In genomic region chr19:48872182-48872883, GRCh38 we compare ENCODE assay signal across 8 cellular contexts. TPM values are rescaled to one million over a fixed set of nuclear protein-coding genes. Genes with fewer than 3 reads are reported as not detected.
A peak's percentile ranks its signal among the peaks of the same experiment; 100 is the strongest.
DNase-seq lines count a peak whose midpoint lies in the region; ATAC-seq, FAIRE-seq and TF ChIP-seq lines count a peak whose summit lies in the region.

PPP1R15A (plus strand) TSS chr19:48872421; CDS start chr19:48873234, 813 bp downstream.

- peak within 1 kb of the TSS; percentile 12 for H2AK5ac ChIP-seq in neuronal stem cell (ENCODE audit: low read depth, low read length)

- no peak for TF ChIP-seq EP300 in gastroesophageal sphincter (IDR thresholded peaks at IDR 0.05)

- TF ChIP-seq CTCF in gastroesophageal sphincter (IDR thresholded peaks at IDR 0.05), result peak in 3 of 4 experiments; percentile 16 to 63 (median 62)

- H2BK120ac ChIP-seq in neuronal stem cell (ENCODE audit: low read depth, low read length), result peak within 1 kb of the TSS; percentile 76

- peak within 1 kb of the TSS; percentile 90 for H3K4ac ChIP-seq in neuronal stem cell (ENCODE audit: low read length)

- WGBS in gastroesophageal sphincter (ENCODE audit: low coverage in 1 of 2), 2 donors, result 0% methylated on average over 18 to 25 of the region's 53 CpGs
- WGBS in neuronal stem cell (ENCODE audit: extremely low coverage in 2 of 2, insufficient read length in 2 of 2, insufficient replicate concordance in 1 of 2), 2 donors, result no CpG with 5 or more reads among the region's 53 CpGs

- ATAC-seq in SK-N-SH treated with all-trans-retinoic acid at 6 μM for 48 hours, result peak; percentile 53
- peak; percentile 77 for ATAC-seq in gastroesophageal sphincter

- peak; percentile 94 for DNase-seq in DMS79 (lab: John Stamatoyannopoulos, UW)
- peak; percentile 76 for DNase-seq in H54 (ENCODE audit: insufficient read length, low spot score)
- peak; percentile 93 for DNase-seq in NCI-H1092 treated with DMSO at 0.1 percent for 48 hours (lab: John Stamatoyannopoulos, UW)
- DNase-seq in activated naive CD4-positive, alpha-beta T cell treated with anti-CD3 and anti-CD28 coated beads, Interleukin-2, amount 50 U/mL, for 16 hours, result peak; percentile 97
- DNase-seq in neuronal stem cell (ENCODE audit: low spot score), result peak; percentile 98

- no peak within 1 kb of the TSS for H2BK12ac ChIP-seq in neuronal stem cell (ENCODE audit: low read length)

- peaks cover 0 to 72% (median 26%) of the 10 kb centered on the region in 3 donors for H3K4me1 ChIP-seq in gastroesophageal sphincter
- peaks cover 31 to 53% of the 10 kb centered on the region in 2 donors for H3K4me1 ChIP-seq in neuronal stem cell (ENCODE audit: control insufficient read depth in 2 of 2, insufficient read depth in 1 of 2, low read depth in 1 of 2, low read length in 2 of 2)
- H3K4me1 ChIP-seq in subcutaneous abdominal adipose tissue (ENCODE audit: control insufficient read depth in 5 of 5, insufficient read depth in 5 of 5, low read length in 5 of 5), result peaks cover 6 to 56% (median 43%) of the 10 kb centered on the region in 5 donors

- peak within 1 kb of the TSS; percentile 100 for H3K23ac ChIP-seq in neuronal stem cell (ENCODE audit: low read depth, low read length, poor library complexity)

- H3K27me3 ChIP-seq in gastroesophageal sphincter (no peaks in the 10 kb centered on the region), neuronal stem cell (ENCODE audit: control insufficient read depth in 3 of 3, insufficient read depth in 3 of 3, low read depth in 1 of 3, low read length in 3 of 3) (no peaks in the 10 kb centered on the region), subcutaneous abdominal adipose tissue (ENCODE audit: control insufficient read depth in 5 of 5, insufficient read depth in 4 of 5, low read length in 5 of 5) (peaks cover 0 to 7% (median 2%) of the 10 kb centered on the region in 5 donors)

- peak within 1 kb of the TSS; percentile 89 for H3K14ac ChIP-seq in neuronal stem cell (ENCODE audit: low read length)

- H3K36me3 ChIP-seq in gastroesophageal sphincter (peaks cover 0 to 43% of the 10 kb centered on the region in 2 donors), neuronal stem cell (replicated peaks in 1 of 2; ENCODE audit: control insufficient read depth in 2 of 2, insufficient read depth in 2 of 2, low read length in 2 of 2) (peaks cover 21 to 36% of the 10 kb centered on the region in 2 donors), subcutaneous abdominal adipose tissue (ENCODE audit: control insufficient read depth in 5 of 5, insufficient read depth in 5 of 5, low read length in 5 of 5) (peaks cover 0 to 41% (median 30%) of the 10 kb centered on the region in 5 donors)

- H3K18ac ChIP-seq in neuronal stem cell (ENCODE audit: low read length), result peak within 1 kb of the TSS; percentile 97

- H2AFZ ChIP-seq in neuronal stem cell (ENCODE audit: low read length), result peak within 1 kb of the TSS; percentile 77

- H3K9ac ChIP-seq in neuronal stem cell (ENCODE audit: low read depth, low read length, poor library complexity), result peak within 1 kb of the TSS; percentile 94
- H3K9ac ChIP-seq in subcutaneous abdominal adipose tissue (ENCODE audit: low read length in 5 of 5), result peak within 1 kb of the TSS; percentile 95 to 100 (median 97)

- H3K4me3 ChIP-seq in gastroesophageal sphincter, result peak within 1 kb of the TSS; percentile 86 to 99
- peak within 1 kb of the TSS; percentile 77 to 90 for H3K4me3 ChIP-seq in neuronal stem cell (ENCODE audit: low read length in 2 of 2)
- H3K4me3 ChIP-seq in subcutaneous abdominal adipose tissue (ENCODE audit: low read depth in 1 of 5, low read length in 5 of 5), result peak within 1 kb of the TSS; percentile 89 to 99 (median 91)

- peak within 1 kb of the TSS; percentile 91 for H2BK5ac ChIP-seq in neuronal stem cell (ENCODE audit: low read length)

- TF ChIP-seq POLR2A in H54 (IDR thresholded peaks at IDR 0.05; ENCODE audit: low read depth, low read length) (peak; percentile 97), gastroesophageal sphincter (IDR thresholded peaks at IDR 0.05) (peak; percentile 99)

- peak; percentile 74 for FAIRE-seq in H54 (lab: Jason Lieb, UNC)

- H3K9me3 ChIP-seq in gastroesophageal sphincter (no peaks in the 10 kb centered on the region), neuronal stem cell (replicated peaks in 1 of 2; ENCODE audit: control insufficient read depth in 2 of 2, insufficient read depth in 1 of 2, low read depth in 1 of 2, low read length in 2 of 2) (no peaks in the 10 kb centered on the region), subcutaneous abdominal adipose tissue (ENCODE audit: control insufficient read depth in 5 of 5, low read length in 5 of 5) (no peaks in the 10 kb centered on the region)

- no peak within 1 kb of the TSS for H4K91ac ChIP-seq in neuronal stem cell (ENCODE audit: low read depth, low read length, poor library complexity)

- peaks cover 15% of the 10 kb centered on the region for H3K79me1 ChIP-seq in neuronal stem cell (ENCODE audit: low read depth, low read length)

- peak within 1 kb of the TSS; percentile 72 for H2BK15ac ChIP-seq in neuronal stem cell (ENCODE audit: low read length)

- H3K4me2 ChIP-seq in neuronal stem cell (ENCODE audit: insufficient read depth, low read length, poor library complexity, severe bottlenecking), result peak within 1 kb of the TSS; percentile 84

- peak within 1 kb of the TSS; percentile 95 to 100 (median 98) for H3K27ac ChIP-seq in gastroesophageal sphincter
- peak within 1 kb of the TSS; percentile 71 for H3K27ac ChIP-seq in neuronal stem cell (replicated peaks; ENCODE audit: low read length)
- peak within 1 kb of the TSS; percentile 100 for H3K27ac ChIP-seq in subcutaneous abdominal adipose tissue (ENCODE audit: low read depth, low read length)

- H4K8ac ChIP-seq in neuronal stem cell (ENCODE audit: low read depth, low read length), result no peak within 1 kb of the TSS

TF ChIP-seq in SK-N-SH treated with all-trans-retinoic acid at 6 μM for 48 hours, 23 proteins besides CTCF, POLR2A, EP300 and RAD21:
- TF ChIP-seq CSDC2 (CRISPR knock-in tag; IDR thresholded peaks at IDR 0.05) (no peak), TCF4 (CRISPR knock-in tag; IDR thresholded peaks at IDR 0.05; ENCODE audit: borderline replicate concordance) (no peak), CSRNP3 (CRISPR knock-in tag; IDR thresholded peaks at IDR 0.05) (no peak), ZFP3 (CRISPR knock-in tag; IDR thresholded peaks at IDR 0.05) (no peak), ZFP30 (CRISPR knock-in tag; IDR thresholded peaks at IDR 0.05) (no peak), GLIS3 (CRISPR knock-in tag; IDR thresholded peaks at IDR 0.05) (0 out of 2 replicates have a peak, but pooled peaks have one; percentile 12), RARB (CRISPR knock-in tag; IDR thresholded peaks at IDR 0.05) (no peak), ZNF70 (CRISPR knock-in tag; IDR thresholded peaks at IDR 0.05) (no peak), TOX (CRISPR knock-in tag; IDR thresholded peaks at IDR 0.05; ENCODE audit: borderline replicate concordance) (peak; percentile 36), OSR1 (CRISPR knock-in tag; IDR thresholded peaks at IDR 0.05) (no peak)
- TF ChIP-seq, protein P1, sequence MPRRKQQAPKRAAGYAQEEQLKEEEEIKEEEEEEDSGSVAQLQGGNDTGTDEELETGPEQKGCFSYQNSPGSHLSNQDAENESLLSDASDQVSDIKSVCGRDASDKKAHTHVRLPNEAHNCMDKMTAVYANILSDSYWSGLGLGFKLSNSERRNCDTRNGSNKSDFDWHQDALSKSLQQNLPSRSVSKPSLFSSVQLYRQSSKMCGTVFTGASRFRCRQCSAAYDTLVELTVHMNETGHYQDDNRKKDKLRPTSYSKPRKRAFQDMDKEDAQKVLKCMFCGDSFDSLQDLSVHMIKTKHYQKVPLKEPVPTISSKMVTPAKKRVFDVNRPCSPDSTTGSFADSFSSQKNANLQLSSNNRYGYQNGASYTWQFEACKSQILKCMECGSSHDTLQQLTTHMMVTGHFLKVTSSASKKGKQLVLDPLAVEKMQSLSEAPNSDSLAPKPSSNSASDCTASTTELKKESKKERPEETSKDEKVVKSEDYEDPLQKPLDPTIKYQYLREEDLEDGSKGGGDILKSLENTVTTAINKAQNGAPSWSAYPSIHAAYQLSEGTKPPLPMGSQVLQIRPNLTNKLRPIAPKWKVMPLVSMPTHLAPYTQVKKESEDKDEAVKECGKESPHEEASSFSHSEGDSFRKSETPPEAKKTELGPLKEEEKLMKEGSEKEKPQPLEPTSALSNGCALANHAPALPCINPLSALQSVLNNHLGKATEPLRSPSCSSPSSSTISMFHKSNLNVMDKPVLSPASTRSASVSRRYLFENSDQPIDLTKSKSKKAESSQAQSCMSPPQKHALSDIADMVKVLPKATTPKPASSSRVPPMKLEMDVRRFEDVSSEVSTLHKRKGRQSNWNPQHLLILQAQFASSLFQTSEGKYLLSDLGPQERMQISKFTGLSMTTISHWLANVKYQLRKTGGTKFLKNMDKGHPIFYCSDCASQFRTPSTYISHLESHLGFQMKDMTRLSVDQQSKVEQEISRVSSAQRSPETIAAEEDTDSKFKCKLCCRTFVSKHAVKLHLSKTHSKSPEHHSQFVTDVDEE (CRISPR knock-in tag; IDR thresholded peaks at IDR 0.05), result peak; percentile 39; the same call in 1 of the 2 replicates
- TF ChIP-seq, protein P2, sequence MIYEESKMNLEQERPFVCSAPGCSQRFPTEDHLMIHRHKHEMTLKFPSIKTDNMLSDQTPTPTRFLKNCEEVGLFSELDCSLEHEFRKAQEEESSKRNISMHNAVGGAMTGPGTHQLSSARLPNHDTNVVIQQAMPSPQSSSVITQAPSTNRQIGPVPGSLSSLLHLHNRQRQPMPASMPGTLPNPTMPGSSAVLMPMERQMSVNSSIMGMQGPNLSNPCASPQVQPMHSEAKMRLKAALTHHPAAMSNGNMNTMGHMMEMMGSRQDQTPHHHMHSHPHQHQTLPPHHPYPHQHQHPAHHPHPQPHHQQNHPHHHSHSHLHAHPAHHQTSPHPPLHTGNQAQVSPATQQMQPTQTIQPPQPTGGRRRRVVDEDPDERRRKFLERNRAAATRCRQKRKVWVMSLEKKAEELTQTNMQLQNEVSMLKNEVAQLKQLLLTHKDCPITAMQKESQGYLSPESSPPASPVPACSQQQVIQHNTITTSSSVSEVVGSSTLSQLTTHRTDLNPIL (CRISPR knock-in tag; IDR thresholded peaks at IDR 0.05; ENCODE audit: low read depth), result no peak

RNA-seq across cellular contexts. Expression of gene PPP1R15A, which starts in this region (rescaled TPM):
- 10 to 100 TPM; 53.9 to 70.0 (median 60.9) TPM for total RNA-seq in gastroesophageal sphincter
- 21.2 TPM for polyA plus RNA-seq in neuronal stem cell (2013, experiment 1 of 2)
- 21.1 TPM for polyA plus RNA-seq in neuronal stem cell (2013, experiment 2 of 2)

Comparison
In these comparisons a context has a peak if more than half of its experiments do, and no peak if none do; other contexts are left out.
1. Peak in every context shown above with its lines: DNase-seq, ATAC-seq, H3K4me3 ChIP-seq and H3K27ac ChIP-seq.